Comparison of ENCODE assay signal across 9 cellular contexts in genomic region chr5:6766558-6767191, GRCh38. TPM values are rescaled to one million over a fixed set of nuclear protein-coding genes. Genes with fewer than 3 reads are reported as not detected.
DNase-seq lines count a peak whose midpoint lies in the region; ATAC-seq, FAIRE-seq and TF ChIP-seq lines count a peak whose summit lies in the region.
"Had no signal": no experiment of that assay in that cellular context is flagged by ENCODE, and none has a peak within 500 bp of the region (broad histone marks: within the 10 kb centered on the region; RNA-seq: fewer than 3 reads in every experiment).

No MANE protein-coding gene starts in this region.

- peaks cover 2% of the 10 kb centered on the region; the same call in 1 of the 2 replicates for H3K36me3 ChIP-seq in ES-I3 (ENCODE audit: insufficient read depth, low read length)
- H3K36me3 ChIP-seq in Panc1 (ENCODE audit: control insufficient read depth, insufficient read depth, low read length) = no peaks in the 10 kb centered on the region; the same call in 1 of the 2 replicates
- no peaks in the 10 kb centered on the region for H3K36me3 ChIP-seq in hepatocyte (replicated peaks; ENCODE audit: insufficient read depth, low read depth)

- no peaks in the 10 kb centered on the region for H3K9me2 ChIP-seq in hepatocyte (replicated peaks; ENCODE audit: insufficient read depth)

- no peaks in the 10 kb centered on the region for H3K9me3 ChIP-seq in ES-I3 (ENCODE audit: control insufficient read depth, insufficient read depth, low read length)
- no peaks in the 10 kb centered on the region for H3K9me3 ChIP-seq in Panc1 (ENCODE audit: control insufficient read depth, insufficient read depth, low read depth, low read length)
- H3K9me3 ChIP-seq in hepatocyte (ENCODE audit: low read depth) = no peaks in the 10 kb centered on the region

- peak overlapping the region in 1 of 2 experiments; percentile 44; a peak in 2 of 4 replicates for H3K4me3 ChIP-seq in Panc1 (ENCODE audit: low read depth in 2 of 2, low read length in 2 of 2)
- H3K4me3 ChIP-seq in hepatocyte = no peak overlapping the region

- in situ Hi-C loops in Panc1 (cut with HindIII; ENCODE audit: low pct_unique_long_range_greater_than_20kb, low sequenced_read_pairs) = no loop called here

- H4K20me1 ChIP-seq in hepatocyte (ENCODE audit: insufficient read depth, poor library complexity, severe bottlenecking) = no peaks in the 10 kb centered on the region

- no peaks in the 10 kb centered on the region for H3K79me2 ChIP-seq in hepatocyte
- H3K79me2 ChIP-seq: parathyroid adenoma had no signal

- no peak overlapping the region for H2AFZ ChIP-seq in hepatocyte
- H2AFZ ChIP-seq: parathyroid adenoma had no signal

- peak; percentile 97 for DNase-seq in HTR-8/SVneo (ENCODE audit: insufficient read length, low spot score)
- DNase-seq in Panc1 (ENCODE audit: low read depth, low spot score) = peak; percentile 68
- peak; percentile 31 for DNase-seq in amniotic epithelial cell (ENCODE audit: low read depth)
- peak; percentile 37 for DNase-seq in hepatocyte (ENCODE audit: low spot score)
- DNase-seq in stimulated activated CD4-positive, alpha-beta T cell treated with anti-CD3 and anti-CD28 coated beads, Interleukin-15, amount 100 ng/mL, for 48 hours (ENCODE audit: low read depth in 2 of 2) = peak; percentile 18 to 33
- DNase-seq in T-helper 9 cell = no peak

- POLR2A ChIA-PET in Panc1 (lab: Charles Lee) = no interaction called here

- intact Hi-C loops in Panc1 (cut with micrococcal nuclease; ENCODE audit: unreplicated experiment) = loop anchor here (5.0 kb wide), 2 partner anchors 311 to 631 kb away; partner anchors contain the start of gene ADCY2

- H3K4me2 ChIP-seq in hepatocyte = no peak overlapping the region

- H3K9ac ChIP-seq in ES-I3 (ENCODE audit: low read depth, low read length) = peak overlapping the region; percentile 4; the same call in 1 of the 2 replicates
- H3K9ac ChIP-seq: parathyroid adenoma had no signal

- FAIRE-seq in HTR-8/SVneo (lab: Jason Lieb, UNC) = peak; percentile 98

- H3K27ac ChIP-seq in Panc1 (ENCODE audit: low read length) (peak overlapping the region; percentile 86), hepatocyte (no peak overlapping the region)
- H3K27ac ChIP-seq: parathyroid adenoma had no signal

- no peaks in the 10 kb centered on the region; the same call in 1 of the 2 replicates for H3K4me1 ChIP-seq in ES-I3 (ENCODE audit: insufficient read depth, low read length)
- peaks cover 27% of the 10 kb centered on the region for H3K4me1 ChIP-seq in Panc1 (ENCODE audit: control insufficient read depth, insufficient read depth, low read length)
- H3K4me1 ChIP-seq in hepatocyte (ENCODE audit: insufficient read depth) = no peaks in the 10 kb centered on the region
- H3K4me1 ChIP-seq: parathyroid adenoma had no signal

- TF ChIP-seq CTCF in Panc1 (IDR thresholded peaks at IDR 0.05) = no peak
- TF ChIP-seq CTCF in hepatocyte (IDR thresholded peaks at IDR 0.05; ENCODE audit: poor library complexity) = no peak

- CTCF ChIA-PET in Panc1 (lab: Charles Lee) = interaction anchor here (0.7 to 1.1 kb wide), 3 partner anchors 54 to 1108 kb away, joined by 3 to 7 read pairs (median 3); partner anchors contain the start of genes FASTKD3 and MTRR

- no TSS peak for BruUV-seq in Panc1 (replicated peaks; lab: Mats Ljungman, UMichigan)

- H3K27me3 ChIP-seq in Panc1 (ENCODE audit: control insufficient read depth, insufficient read depth, low read length) = no peaks in the 10 kb centered on the region
- no peaks in the 10 kb centered on the region for H3K27me3 ChIP-seq in hepatocyte

- peak; percentile 95 for ATAC-seq in Panc1
- no peak for ATAC-seq in GM21390 (IDR thresholded peaks at IDR 0.05; ENCODE audit: unreplicated experiment)

- WGBS in hepatocyte (ENCODE audit: low lambda C conversion rate, missing lambda C conversion rate) = 85% methylated on average over 15 of the region's 15 CpGs

RNA-seq across cellular contexts. Expression of gene TENT4A, which starts 53.4 kb away (rescaled TPM):
- total RNA-seq in Panc1 (2021; ENCODE audit: unreplicated experiment) = 29.6 TPM
- polyA plus RNA-seq in Panc1 (2012; ENCODE audit: insufficient read length) = 21.0 TPM
- 8.7 and 14.1 TPM in 2 replicates for total RNA-seq in hepatocyte
- 6.8 and 7.3 TPM in 2 replicates for polyA plus RNA-seq in hepatocyte
